2 cellular contexts compared by ENCODE assay signal in the genomic region with DNA sequence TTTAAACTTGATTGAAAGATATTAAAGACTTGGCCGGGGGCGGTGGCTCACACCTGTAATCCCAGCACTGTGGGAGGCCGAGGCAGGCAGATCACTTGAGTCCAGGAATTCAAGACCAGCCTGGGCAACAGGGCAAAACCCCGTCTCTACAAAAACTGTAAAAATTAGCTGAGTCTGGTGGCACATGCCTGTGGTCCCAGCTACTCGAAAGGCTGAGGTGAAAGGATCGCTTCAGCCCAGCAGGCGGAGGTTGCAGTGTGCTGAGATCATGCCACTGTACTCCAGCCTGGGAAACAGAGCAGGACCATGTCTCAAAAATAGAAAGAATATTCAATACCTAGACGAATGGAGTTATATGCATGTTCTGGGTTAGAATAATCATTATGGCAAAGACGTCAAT. TPM values are rescaled to one million over a fixed set of nuclear protein-coding genes. Genes with fewer than 3 reads are reported as not detected.
"Had no signal": no experiment of that assay in that cellular context is flagged by ENCODE, and none has a peak within 500 bp of the region (broad histone marks: within the 10 kb centered on the region; RNA-seq: fewer than 3 reads in every experiment).

No MANE protein-coding gene starts in this region.

RNA-seq across cellular contexts. Expression of a gene that starts 42.5 kb away (rescaled TPM):
- total RNA-seq: natural killer cell treated with Interleukin-12 subunit alpha and Interleukin-12 subunit beta and Interleukin-15 and Interleukin-18, amount 100 ng/mL, for 72 hours had no signal
- polyA plus RNA-seq: mammary epithelial cell had no signal
